Comparison of ENCODE assay signal across 13 cellular contexts in the genomic region with DNA sequence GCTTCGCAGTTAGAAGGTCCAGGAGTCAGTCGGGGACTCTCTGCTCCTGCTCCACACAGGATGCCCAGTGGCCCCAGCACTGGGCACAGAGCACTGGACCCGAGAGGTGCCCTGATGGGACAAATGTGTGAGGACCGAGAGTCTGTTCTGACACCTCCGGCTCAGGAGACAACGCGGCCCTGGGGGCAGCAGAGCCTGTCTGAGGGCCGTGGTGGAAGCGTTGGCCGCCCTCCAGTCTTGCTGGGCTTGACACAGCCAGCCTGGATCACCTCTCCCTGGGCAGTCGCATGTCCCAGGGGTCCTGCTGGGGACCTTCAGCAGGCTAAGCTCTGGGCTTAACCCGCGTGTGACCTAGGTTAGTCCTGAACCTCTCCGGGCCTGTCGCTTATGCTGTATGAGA.
"Had no signal": no experiment of that assay in that cellular context is flagged by ENCODE, and none has a peak within 500 bp of the region (broad histone marks: within the 10 kb centered on the region; RNA-seq: fewer than 3 reads in every experiment).

No MANE protein-coding gene starts in this region.

- H3K27me3 ChIP-seq: body of pancreas, heart left ventricle, left lung, vagina had no signal

- H3K27ac Mint-ChIP-seq: activated CD8-positive, alpha-beta memory T cell treated with anti-CD3 and anti-CD28 coated beads, Interleukin-2, amount 10 ng/mL, durations not matched to agents 7 days and 5 days; activated naive CD4-positive, alpha-beta T cell treated with anti-CD3 and anti-CD28 coated beads, Interleukin-2, amount 50 U/mL, for 72 hours; memory B cell; natural killer cell treated with Interleukin-12 subunit alpha and Interleukin-12 subunit beta and Interleukin-15 and Interleukin-18, amount 100 ng/mL, for 72 hours had no signal

- H3K4me3 ChIP-seq: body of pancreas, coronary artery, heart left ventricle, left lung, stomach, thoracic aorta, vagina had no signal

- H3K27me3 Mint-ChIP-seq: activated CD8-positive, alpha-beta memory T cell treated with anti-CD3 and anti-CD28 coated beads, Interleukin-2, amount 10 ng/mL, durations not matched to agents 7 days and 5 days; memory B cell; natural killer cell treated with Interleukin-12 subunit alpha and Interleukin-12 subunit beta and Interleukin-15 and Interleukin-18, amount 100 ng/mL, for 72 hours had no signal

- H3K4me3 Mint-ChIP-seq: activated CD8-positive, alpha-beta memory T cell treated with anti-CD3 and anti-CD28 coated beads, Interleukin-2, amount 10 ng/mL, durations not matched to agents 7 days and 5 days; activated T-cell treated with anti-CD3 and anti-CD28 coated beads, Interleukin-2, amount 50 U/mL, for 24 hours; memory B cell; natural killer cell treated with Interleukin-12 subunit alpha and Interleukin-12 subunit beta and Interleukin-15 and Interleukin-18, amount 100 ng/mL, for 72 hours had no signal

- H3K9me3 ChIP-seq: body of pancreas, heart left ventricle, left lung, stomach, thoracic aorta, vagina had no signal

- H3K36me3 Mint-ChIP-seq: activated naive CD4-positive, alpha-beta T cell treated with anti-CD3 and anti-CD28 coated beads, Interleukin-2, amount 50 U/mL, for 72 hours; natural killer cell treated with Interleukin-12 subunit alpha and Interleukin-12 subunit beta and Interleukin-15 and Interleukin-18, amount 100 ng/mL, for 72 hours had no signal

- DNase-seq: amniotic stem cell had no signal

- H3K36me3 ChIP-seq: heart left ventricle, left lung, thoracic aorta, vagina had no signal

- H3K4me1 ChIP-seq: body of pancreas, left lung, vagina had no signal

- H3K27ac ChIP-seq: body of pancreas, coronary artery, heart left ventricle, left lung, stomach, thoracic aorta, vagina had no signal
